In the genomic region with DNA sequence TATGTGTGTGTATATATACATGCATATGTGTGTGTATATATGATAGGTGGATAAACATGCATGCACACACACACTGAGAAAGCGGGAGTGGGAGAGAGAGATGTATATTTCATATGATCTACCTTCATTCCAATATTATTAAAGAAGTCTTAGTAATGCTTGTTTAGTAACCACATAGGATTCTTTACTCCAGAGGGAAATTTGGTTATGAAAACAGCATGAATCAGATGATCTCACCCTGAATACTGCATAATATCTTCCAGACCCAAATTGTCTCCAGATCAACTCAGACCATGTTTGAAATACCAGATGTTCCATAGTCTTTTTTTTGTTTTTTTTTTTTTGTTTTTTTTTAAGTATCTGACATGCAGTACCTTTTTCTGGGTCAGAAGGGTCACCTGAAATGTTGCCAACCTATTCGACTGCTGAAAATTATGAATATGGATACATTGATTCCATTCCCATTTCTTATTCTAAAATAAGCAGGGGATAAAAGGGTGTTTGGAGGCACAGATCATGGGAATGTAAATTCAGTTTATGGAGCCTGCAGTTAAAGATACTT, we compare ENCODE assay signal across 14 cellular contexts. TPM values are rescaled to one million over a fixed set of nuclear protein-coding genes. Genes with fewer than 3 reads are reported as not detected.
DNase-seq lines count a peak whose midpoint lies in the region; ATAC-seq lines count a peak whose summit lies in the region.
"Had no signal": no experiment of that assay in that cellular context is flagged by ENCODE, and none has a peak within 500 bp of the region (broad histone marks: within the 10 kb centered on the region; RNA-seq: fewer than 3 reads in every experiment).

No MANE protein-coding gene starts in this region.

- no peaks in the 10 kb centered on the region for H3K27me3 Mint-ChIP-seq in naive thymus-derived CD4-positive, alpha-beta T cell

- peaks cover 69 to 98% (median 90%) of the 10 kb centered on the region in 7 donors for H3K4me1 Mint-ChIP-seq in naive thymus-derived CD4-positive, alpha-beta T cell

- H3K9me3 ChIP-seq in naive thymus-derived CD4-positive, alpha-beta T cell (ENCODE audit: control insufficient read depth in 2 of 3, low read length in 3 of 3), result no peaks in the 10 kb centered on the region

- H3K27me3 ChIP-seq in naive thymus-derived CD4-positive, alpha-beta T cell (ENCODE audit: control insufficient read depth in 2 of 2, insufficient read depth in 2 of 2, low read length in 2 of 2), result no peaks in the 10 kb centered on the region

- peak overlapping the region in 7 of 9 donors; percentile 1 to 77 (median 58) for H3K27ac Mint-ChIP-seq in naive thymus-derived CD4-positive, alpha-beta T cell

- ATAC-seq in naive thymus-derived CD4-positive, alpha-beta T cell, result no peak

- H3K4me3 ChIP-seq in naive thymus-derived CD4-positive, alpha-beta T cell (ENCODE audit: low read length), result no peak overlapping the region

- no peaks in the 10 kb centered on the region for H3K9me3 Mint-ChIP-seq in naive thymus-derived CD4-positive, alpha-beta T cell

- no peak overlapping the region for H3K27ac ChIP-seq in naive thymus-derived CD4-positive, alpha-beta T cell (ENCODE audit: low read depth, low read length)
- H3K27ac ChIP-seq: C4-2B had no signal

- intact Hi-C loops in naive thymus-derived CD4-positive, alpha-beta T cell (cut with micrococcal nuclease), result no loop called here

- CTCF ChIA-PET in naive thymus-derived CD4-positive, alpha-beta T cell (lab: Charles Lee), result interaction anchor here (18.4 kb wide), 1 partner anchor 49 kb away, joined by 303 read pairs; no protein-coding TSS in a partner anchor

- H3K4me1 ChIP-seq in naive thymus-derived CD4-positive, alpha-beta T cell (ENCODE audit: control insufficient read depth in 2 of 2, insufficient read depth in 2 of 2, low read length in 2 of 2), result peaks cover 53 to 69% of the 10 kb centered on the region in 2 donors

- POLR2A ChIA-PET in naive thymus-derived CD4-positive, alpha-beta T cell (lab: Charles Lee), result interaction anchor here (5.7 kb wide), 1 partner anchor 17 kb away, joined by 43 read pairs; a partner anchor contains a TSS

- peak overlapping the region in 4 of 10 donors; percentile 12 to 30 (median 22) for H3K4me3 Mint-ChIP-seq in naive thymus-derived CD4-positive, alpha-beta T cell

- no peaks in the 10 kb centered on the region for H3K36me3 ChIP-seq in naive thymus-derived CD4-positive, alpha-beta T cell (ENCODE audit: control insufficient read depth in 2 of 3, insufficient read depth in 3 of 3, low read length in 3 of 3)

- H3K36me3 Mint-ChIP-seq in naive thymus-derived CD4-positive, alpha-beta T cell, result no peaks in the 10 kb centered on the region

- peak; percentile 71 for DNase-seq in AG08395 (ENCODE audit: low spot score)
- DNase-seq in NCI-H526 treated with DMSO at 0.1 percent for 48 hours (lab: John Stamatoyannopoulos, UW), result peak; percentile 58
- peak; percentile 23 for DNase-seq in dermis blood vessel endothelial cell
- no peak for DNase-seq in naive thymus-derived CD4-positive, alpha-beta T cell
- no peak for DNase-seq in activated CD8-positive, alpha-beta memory T cell treated with anti-CD3 and anti-CD28 coated beads, Interleukin-2, amount 50 U/mL, for 4 hours
- DNase-seq in cerebellar nuclear complex (lab: John Stamatoyannopoulos, UW), result no peak
- DNase-seq in NCI-H1105 (lab: John Stamatoyannopoulos, UW), result no peak
- no peak for DNase-seq in NOMO-1 (lab: John Stamatoyannopoulos, UW; ENCODE audit: unreplicated experiment in 2 of 2)
- DNase-seq: activated CD4-positive, CD25-positive, alpha-beta regulatory T cell treated with anti-CD3 and anti-CD28 coated beads, Interleukin-2, amount 50 U/mL, for 72 hours; activated naive CD4-positive, alpha-beta T cell; NCI-H1417; RPMI8226; stimulated activated CD4-positive, alpha-beta T cell treated with anti-CD3 and anti-CD28 coated beads, Interleukin-2, amount 100 ng/mL, for 48 hours had no signal

RNA-seq across cellular contexts. Expression of a gene that starts 17.4 kb away (rescaled TPM):
- 106 and 116 TPM in 2 replicates for total RNA-seq in dermis blood vessel endothelial cell
- 100 to 1,000 TPM in 4 of 5 experiments, 10 to 100 TPM in 1; 99.2 to 120 (median 114) TPM for total RNA-seq in naive thymus-derived CD4-positive, alpha-beta T cell
- polyA plus RNA-seq in naive thymus-derived CD4-positive, alpha-beta T cell, result 100 to 1,000 TPM; 189 to 195 TPM

Comparison
In these comparisons a context has a peak if more than half of its experiments do, and no peak if none do; other contexts are left out.
1. DNase-seq: peak in AG08395 (single experiment), NCI-H526 treated with DMSO at 0.1 percent for 48 hours (single experiment) and dermis blood vessel endothelial cell (single experiment); none in naive thymus-derived CD4-positive, alpha-beta T cell (0 of 9), activated CD8-positive, alpha-beta memory T cell treated with anti-CD3 and anti-CD28 coated beads, Interleukin-2, amount 50 U/mL, for 4 hours (single experiment), cerebellar nuclear complex (0 of 2), NCI-H1105 (single experiment) and NOMO-1 (0 of 2).